ENCODE assay signal across 17 cellular contexts in the genomic region with DNA sequence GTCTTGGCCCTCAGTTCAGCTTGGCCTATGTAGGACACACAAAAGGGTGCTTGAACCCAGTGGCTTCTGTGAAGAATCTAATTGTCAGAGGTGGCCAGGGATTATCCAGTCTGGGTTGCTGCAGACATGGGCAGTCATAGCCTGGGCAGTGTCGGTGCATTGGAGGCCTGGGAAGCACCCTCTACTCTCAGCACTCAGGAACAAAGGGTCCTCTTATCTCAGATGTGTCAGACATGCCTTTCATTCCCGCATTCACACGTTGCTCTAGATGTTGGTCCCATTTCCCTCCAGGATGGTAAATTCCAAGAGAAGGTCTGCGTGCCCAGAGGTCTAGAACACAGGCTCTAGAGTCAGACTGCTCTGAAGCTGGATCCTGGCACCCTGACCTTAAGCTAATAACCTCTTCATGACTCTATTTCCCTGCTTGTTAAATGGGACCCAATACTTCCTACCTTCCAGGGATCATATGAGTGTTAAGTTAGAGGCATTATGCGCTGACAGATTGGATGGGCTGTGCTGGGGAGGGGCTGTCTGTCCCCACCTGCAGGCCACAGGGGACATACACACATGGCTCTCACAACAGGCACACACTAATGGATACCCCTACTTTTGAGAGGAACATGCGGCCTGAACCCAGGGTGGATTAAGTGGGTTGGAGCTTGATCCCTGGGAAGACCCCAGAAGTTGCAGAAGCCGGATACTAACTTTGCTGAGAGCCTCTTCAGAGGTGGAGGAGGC. TPM values are rescaled to one million over a fixed set of nuclear protein-coding genes. Genes with fewer than 3 reads are reported as not detected.
DNase-seq lines count a peak whose midpoint lies in the region; ATAC-seq and TF ChIP-seq lines count a peak whose summit lies in the region.
"Had no signal": no experiment of that assay in that cellular context is flagged by ENCODE, and none has a peak within 500 bp of the region (broad histone marks: within the 10 kb centered on the region; RNA-seq: fewer than 3 reads in every experiment).

No MANE protein-coding gene starts in this region.

- peaks cover 21% of the 10 kb centered on the region for H3K4me1 Mint-ChIP-seq in neural crest cell

- DNase-seq in heart left ventricle, result no peak
- DNase-seq in cardiac septum (ENCODE audit: low spot score), result no peak
- no peak for DNase-seq in epithelial cell of prostate (ENCODE audit: low read depth, low spot score)
- no peak for DNase-seq in neural crest cell (ENCODE audit: low read depth, low spot score)
- DNase-seq in stimulated activated CD4-positive, alpha-beta T cell treated with anti-CD3 and anti-CD28 coated beads, Interleukin-4, amount 100 ng/mL, for 24 hours, result no peak
- DNase-seq in aorta, result no peak
- DNase-seq in sciatic nerve (ENCODE audit: low spot score), result no peak
- DNase-seq: AML-193, cerebellar nuclear complex, GDM1, MV-4-11, NCI-H748 treated with DMSO at 0.1 percent for 48 hours, ovary, SW 1271 had no signal

- no peak for TF ChIP-seq CTCF in heart left ventricle (IDR thresholded peaks at IDR 0.05)
- TF ChIP-seq CTCF in neural crest cell (conservative IDR thresholded peaks at IDR 0.05), result no peak

- no peak for ATAC-seq in heart left ventricle
- ATAC-seq in aorta (ENCODE audit: low FRiP score), result no peak
- no peak for ATAC-seq in sciatic nerve
- no peak for ATAC-seq in HG03342 (IDR thresholded peaks at IDR 0.05; ENCODE audit: unreplicated experiment)

- no peak overlapping the region for H3K4me3 Mint-ChIP-seq in neural crest cell

- H3K9me3 ChIP-seq in heart left ventricle (no peaks in the 10 kb centered on the region), aorta (ENCODE audit: control insufficient read depth, low read length) (no peaks in the 10 kb centered on the region)
- H3K9me3 ChIP-seq: ovary had no signal

- H3K4me1 ChIP-seq in heart left ventricle, result peaks cover 4 to 78% (median 36%) of the 10 kb centered on the region in 12 donors
- peaks cover 0 to 5% of the 10 kb centered on the region in 2 donors for H3K4me1 ChIP-seq in aorta (ENCODE audit: control insufficient read depth in 1 of 2, insufficient read depth in 2 of 2, low read length in 2 of 2)

- no peak overlapping the region for H3K4me3 ChIP-seq in heart left ventricle
- no peak overlapping the region for H3K4me3 ChIP-seq in aorta (ENCODE audit: low read length in 2 of 2)
- H3K4me3 ChIP-seq: ovary had no signal

- H3K36me3 Mint-ChIP-seq in neural crest cell (ENCODE audit: low read depth), result no peaks in the 10 kb centered on the region

- 75 to 88% (median 81%) methylated on average over 7 of the region's 7 CpGs for WGBS in heart left ventricle, 4 donors
- WGBS in aorta, 2 donors, result 52 to 54% methylated on average over 7 of the region's 7 CpGs

- H3K27ac ChIP-seq in heart left ventricle (peak overlapping the region in 9 of 12 donors; percentile 8 to 96 (median 59)), epithelial cell of prostate (peak overlapping the region; percentile 67), aorta (ENCODE audit: low read depth in 1 of 2, low read length in 2 of 2) (peak overlapping the region in 1 of 2 donors; percentile 49)
- H3K27ac ChIP-seq: ovary had no signal

- intact Hi-C loops in heart left ventricle (cut with DNase I) (no loop called here), cardiac septum (cut with DNase I) (no loop called here), aorta (cut with DNase I) (no loop called here), sciatic nerve (cut with DNase I) (no loop called here)

- no peaks in the 10 kb centered on the region for H3K27me3 Mint-ChIP-seq in neural crest cell (ENCODE audit: low read depth)

- no peak for TF ChIP-seq POLR2A in heart left ventricle (IDR thresholded peaks at IDR 0.05)

- peak overlapping the region; percentile 64 for H3K27ac Mint-ChIP-seq in neural crest cell (ENCODE audit: unreplicated experiment)
- H3K27ac Mint-ChIP-seq: activated T-helper 2 cell treated with anti-CD3 and anti-CD28 coated beads, Interferon-gamma antibody, Interleukin-2, Interleukin-4, amounts not matched to agents 10 μg/mL and 5 μg/mL and 100 μg/mL, durations not matched to agents 14 hours and 24 hours and 36 hours had no signal

- no peaks in the 10 kb centered on the region for H3K9me3 Mint-ChIP-seq in neural crest cell
- H3K9me3 Mint-ChIP-seq: activated T-helper 2 cell treated with anti-CD3 and anti-CD28 coated beads, Interferon-gamma antibody, Interleukin-2, Interleukin-4, amounts not matched to agents 10 μg/mL and 5 μg/mL and 100 μg/mL, durations not matched to agents 14 hours and 24 hours and 36 hours had no signal

- H3K27me3 ChIP-seq in heart left ventricle, result peaks cover 0 to 4% (median 0%) of the 10 kb centered on the region in 9 donors
- no peaks in the 10 kb centered on the region for H3K27me3 ChIP-seq in aorta (ENCODE audit: control insufficient read depth in 1 of 2, insufficient read depth in 2 of 2, low read length in 1 of 2)
- H3K27me3 ChIP-seq: ovary had no signal

- H3K36me3 ChIP-seq in heart left ventricle (no peaks in the 10 kb centered on the region), aorta (ENCODE audit: control insufficient read depth in 1 of 2, insufficient read depth in 2 of 2, low read length in 1 of 2) (no peaks in the 10 kb centered on the region)
- H3K36me3 ChIP-seq: ovary had no signal

RNA-seq across cellular contexts. Expression of gene EDN2, which starts 16.5 kb away (rescaled TPM):
- total RNA-seq in heart left ventricle, result 1 to 10 TPM in 3 of 9 donors, under 1 TPM in 2, not detected in 4; 0.37 to 3.5 (median 1.9) TPM
- 1 to 10 TPM in 1 of 2 donors, under 1 TPM in 1; 0.23 to 2.6 TPM for polyA plus RNA-seq in heart left ventricle
- 1.1 TPM for total RNA-seq in cardiac septum
- not detected in 2 replicates for total RNA-seq in neural crest cell
- 1 to 10 TPM in 1 of 2 donors, under 1 TPM in 1; 0.36 to 1.5 TPM for total RNA-seq in aorta
- 1 to 10 TPM in 1 of 2 donors, not detected in 1; 2.3 TPM for polyA plus RNA-seq in aorta
- not detected for total RNA-seq in sciatic nerve
- total RNA-seq: activated T-helper 2 cell treated with anti-CD3 and anti-CD28 coated beads, Interferon-gamma antibody, Interleukin-2, Interleukin-4, amounts not matched to agents 10 μg/mL and 5 μg/mL and 100 μg/mL, durations not matched to agents 14 hours and 24 hours and 36 hours; temporal lobe had no signal
- polyA plus RNA-seq: ovary had no signal
